Comparison of ENCODE assay signal across 8 cellular contexts in the genomic region with DNA sequence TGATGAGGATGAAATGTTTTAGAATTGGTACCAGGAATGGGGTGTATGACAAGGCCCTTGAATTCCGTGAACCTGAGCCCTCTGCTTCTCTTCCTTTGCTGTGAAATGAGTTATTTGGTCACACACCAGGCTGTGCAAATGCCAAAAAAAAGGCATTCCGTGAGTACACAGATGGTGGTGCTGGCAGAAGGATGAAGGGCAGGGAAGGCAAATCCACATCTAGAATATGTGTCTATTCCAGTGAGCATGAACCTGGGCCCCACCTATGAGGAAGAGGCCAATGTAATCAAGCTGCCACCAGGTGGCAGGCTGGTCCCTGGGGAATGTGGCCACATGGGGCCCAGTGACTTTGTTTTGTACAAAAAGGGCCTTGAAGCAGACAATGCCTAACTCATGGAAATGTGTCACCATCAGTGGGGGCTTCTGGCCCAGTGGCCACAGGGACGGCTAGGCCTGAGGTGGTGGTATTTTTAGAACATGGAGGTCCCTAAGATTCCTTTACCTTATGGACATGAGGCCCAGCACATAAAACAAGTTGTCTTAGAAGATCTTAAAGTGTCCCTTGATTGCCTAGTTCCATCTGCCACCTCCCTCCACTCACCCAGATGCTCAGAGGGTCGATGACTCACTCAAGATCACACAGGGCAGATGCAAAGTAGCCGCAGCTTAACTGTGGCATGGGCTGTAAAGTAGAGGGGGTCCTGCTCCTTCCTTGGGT. TPM values are rescaled to one million over a fixed set of nuclear protein-coding genes. Genes with fewer than 3 reads are reported as not detected.
DNase-seq lines count a peak whose midpoint lies in the region; ATAC-seq, FAIRE-seq and TF ChIP-seq lines count a peak whose summit lies in the region.

No MANE protein-coding gene starts in this region.

- H3K4me3 ChIP-seq in bronchial epithelial cell (ENCODE audit: low read depth, low read length): no peak overlapping the region

- H3K36me3 ChIP-seq in bronchial epithelial cell (ENCODE audit: control insufficient read depth, insufficient read depth, low read length): no peaks in the 10 kb centered on the region

- TF ChIP-seq CTCF in bronchial epithelial cell (IDR thresholded peaks at IDR 0.05; ENCODE audit: insufficient read depth, low read length, severe bottlenecking): peak; percentile 88

- peak; percentile 66 for ATAC-seq in left lobe of liver
- no peak for ATAC-seq in HG02840 (IDR thresholded peaks at IDR 0.05; ENCODE audit: low FRiP score, unreplicated experiment)

- H3K27me3 ChIP-seq in bronchial epithelial cell (ENCODE audit: control insufficient read depth, insufficient read depth, low read length): no peaks in the 10 kb centered on the region

- FAIRE-seq in bronchial epithelial cell (lab: Jason Lieb, UNC): peak; percentile 84

- DNase-seq in NCI-H446 (lab: John Stamatoyannopoulos, UW) (peak; percentile 10 to 44), NCI-H446 treated with DMSO at 0.1 percent for 48 hours (lab: John Stamatoyannopoulos, UW) (no peak), NCI-H1694 (lab: John Stamatoyannopoulos, UW) (peak; percentile 49), bronchial epithelial cell (ENCODE audit: low read depth) (peak; percentile 61), left lobe of liver (ENCODE audit: low spot score) (peak; percentile 81)
- peak; percentile 45 to 66 (median 62) for DNase-seq in activated CD4-positive, CD25-positive, alpha-beta regulatory T cell (lab: John Stamatoyannopoulos, UW)
- peak; percentile 66 to 71 (median 71) for DNase-seq in stimulated activated CD4-positive, alpha-beta T cell treated with anti-CD3 and anti-CD28 coated beads, TNF-alpha, amount 100 ng/mL, for 48 hours (ENCODE audit: low read depth in 3 of 3)

RNA-seq across cellular contexts. Expression of a gene that starts 3.9 kb away (rescaled TPM):
- total RNA-seq in bronchial epithelial cell: 14.1 and 15.5 TPM in 2 replicates
- total RNA-seq in left lobe of liver: 8.7 TPM

RNA-seq across cellular contexts. Expression of a gene that starts 5.7 kb away (rescaled TPM):
- total RNA-seq in bronchial epithelial cell: 32.6 and 34.5 TPM in 2 replicates
- total RNA-seq in left lobe of liver: 252 TPM

RNA-seq across cellular contexts. Expression of a gene that starts 34.3 kb away (rescaled TPM):
- 0.38 and 0.53 TPM in 2 replicates for total RNA-seq in bronchial epithelial cell
- 0.78 TPM for total RNA-seq in left lobe of liver

RNA-seq across cellular contexts. Expression of a gene that starts 34.4 kb away (rescaled TPM):
- total RNA-seq in bronchial epithelial cell (16.0 and 53.2 TPM in 2 replicates), left lobe of liver (6.3 TPM)

RNA-seq across cellular contexts. Expression of a gene that starts 34.4 kb away (rescaled TPM):
- total RNA-seq in bronchial epithelial cell: 17.9 and 20.1 TPM in 2 replicates
- total RNA-seq in left lobe of liver: 73.3 TPM
